Comparison of ENCODE assay signal across 5 cellular contexts in genomic region chrX:124271599-124271998, GRCh38.
DNase-seq lines count a peak whose midpoint lies in the region; ATAC-seq, FAIRE-seq and TF ChIP-seq lines count a peak whose summit lies in the region.
"Not testable (repeated sequence)": the region's sequence is repeated elsewhere in the genome, so short reads cannot be mapped to it uniquely, and the experiment has no call there.

No MANE protein-coding gene starts in this region.

- H3K4me2 ChIP-seq in K562 (ENCODE audit: insufficient read depth, low read length); neural progenitor cell: not testable (repeated sequence)

- H3K4me1 Mint-ChIP-seq in neural progenitor cell = not testable (repeated sequence)

- BruUV-seq in K562 (replicated peaks; lab: Mats Ljungman, UMichigan) = not testable (repeated sequence)

- not testable (repeated sequence) for H3K79me2 ChIP-seq in K562 (ENCODE audit: control insufficient read depth, insufficient read depth, low read length); neural progenitor cell (ENCODE audit: low read depth)

- ATAC-seq in K562, gastroesophageal sphincter: not testable (repeated sequence)

- not testable (repeated sequence) for H2AFZ ChIP-seq in K562 (ENCODE audit: low read depth, low read length); neural progenitor cell (replicated peaks)

- FAIRE-seq in K562 (lab: Jason Lieb, UNC) = not testable (repeated sequence)

- H4K20me1 ChIP-seq in K562 (replicated peaks; ENCODE audit: control insufficient read depth, insufficient read depth, low read length); neural progenitor cell (ENCODE audit: low read depth): not testable (repeated sequence)

- not testable (repeated sequence) for H3K36me3 ChIP-seq in HEK293 (ENCODE audit: control insufficient read depth in 2 of 2, insufficient read depth in 1 of 2, low read length in 2 of 2); K562 (ENCODE audit: control insufficient read depth, insufficient read depth, low read length); gastroesophageal sphincter; neural progenitor cell; rectal smooth muscle tissue (ENCODE audit: control insufficient read depth, insufficient read depth, low read length)

- CTCF ChIA-PET in HEK293 (lab: Yijun Ruan, JAX); K562 (lab: Yijun Ruan, JAX; ENCODE audit: low intra/inter-chr PET ratio): not testable (repeated sequence)

- POLR2A ChIA-PET in HEK293 (lab: Yijun Ruan, JAX); K562 (lab: Yijun Ruan, JAX): not testable (repeated sequence)

- H3K4me3 ChIP-seq in HEK293 (ENCODE audit: low read depth, low read length); K562; gastroesophageal sphincter; neural progenitor cell; rectal smooth muscle tissue (ENCODE audit: low read length): not testable (repeated sequence)

- not testable (repeated sequence) for H3K4me1 ChIP-seq in HEK293 (ENCODE audit: control insufficient read depth, insufficient read depth, low read length); K562 (replicated peaks in 1 of 2; ENCODE audit: control insufficient read depth in 2 of 2, insufficient read depth in 2 of 2, low read length in 2 of 2); neural progenitor cell
- peaks cover 0 to 31% (median 3%) of the 10 kb centered on the region in 3 donors for H3K4me1 ChIP-seq in gastroesophageal sphincter
- H3K4me1 ChIP-seq in rectal smooth muscle tissue (ENCODE audit: control insufficient read depth, insufficient read depth, low read length) = peaks cover 17% of the 10 kb centered on the region

- not testable (repeated sequence) for H3K27ac Mint-ChIP-seq in neural progenitor cell

- H3K36me3 Mint-ChIP-seq in neural progenitor cell = not testable (repeated sequence)

- H3K9me3 ChIP-seq in HEK293 (ENCODE audit: control insufficient read depth, insufficient read depth, low read depth, low read length); K562 (replicated peaks; ENCODE audit: control insufficient read depth, insufficient read depth, low read depth, low read length); gastroesophageal sphincter; neural progenitor cell (ENCODE audit: low read depth): not testable (repeated sequence)

- not testable (repeated sequence) for H3F3A ChIP-seq in neural progenitor cell (ENCODE audit: low read depth)

- H3K27me3 Mint-ChIP-seq in neural progenitor cell (ENCODE audit: insufficient read depth, low read depth) = not testable (repeated sequence)

- peak overlapping the region; percentile 55 for H3K4me3 Mint-ChIP-seq in neural progenitor cell

- not testable (repeated sequence) for TF ChIP-seq POLR2A in K562 (conservative IDR thresholded peaks at IDR 0.05); gastroesophageal sphincter (IDR thresholded peaks at IDR 0.05)

- H3K9ac ChIP-seq in K562 (ENCODE audit: insufficient read depth in 1 of 2, low read depth in 2 of 2, low read length in 2 of 2); neural progenitor cell; rectal smooth muscle tissue (ENCODE audit: low read length): not testable (repeated sequence)

- DNase-seq in K562 (ENCODE audit: extremely low read depth in 1 of 4, low spot score in 3 of 4); neural progenitor cell (ENCODE audit: low spot score): not testable (repeated sequence)

- in situ Hi-C loops in K562 (cut with MboI) = not testable (repeated sequence)

- not testable (repeated sequence) for TF ChIP-seq CTCF in HEK293 (tag by site-specific recombination; IDR thresholded peaks at IDR 0.05); K562 (IDR thresholded peaks at IDR 0.05 in 2 of 3, conservative IDR thresholded peaks at IDR 0.05 in 1 of 3; ENCODE audit: insufficient read depth in 2 of 3, low read depth in 1 of 3, low read length in 3 of 3); gastroesophageal sphincter (IDR thresholded peaks at IDR 0.05); neural progenitor cell (IDR thresholded peaks at IDR 0.05)

- intact Hi-C loops in K562 (cut with micrococcal nuclease) = not testable (repeated sequence)

- not testable (repeated sequence) for TF ChIP-seq RAD21 in K562 (CRISPR knock-in tag; conservative IDR thresholded peaks at IDR 0.05 in 1 of 2, IDR thresholded peaks at IDR 0.05 in 1 of 2)

- not testable (repeated sequence) for TF ChIP-seq EP300 in K562 (IDR thresholded peaks at IDR 0.05; ENCODE audit: low read length); gastroesophageal sphincter (IDR thresholded peaks at IDR 0.05)

- H3K9me1 ChIP-seq in K562 (ENCODE audit: control insufficient read depth, insufficient read depth, low read length) = not testable (repeated sequence)

- H3K27me3 ChIP-seq in K562 (ENCODE audit: control insufficient read depth in 2 of 2, insufficient read depth in 2 of 2, low read length in 2 of 2); gastroesophageal sphincter; neural progenitor cell; rectal smooth muscle tissue (ENCODE audit: control insufficient read depth, insufficient read depth, low read length): not testable (repeated sequence)

- not testable (repeated sequence) for H3K9me3 Mint-ChIP-seq in neural progenitor cell

- H3K27ac ChIP-seq in HEK293 (ENCODE audit: extremely low read depth, low read depth, low read length); K562 (ENCODE audit: extremely low read depth, low read depth, low read length); neural progenitor cell: not testable (repeated sequence)
- H3K27ac ChIP-seq in gastroesophageal sphincter (peak overlapping the region; percentile 43 to 69 (median 58)), rectal smooth muscle tissue (ENCODE audit: low read depth, low read length) (peak overlapping the region; percentile 42)

TF ChIP-seq in HEK293, 187 proteins besides CTCF, POLR2A, EP300 and RAD21:
- TF ChIP-seq ZNF146 (tag by site-specific recombination; IDR thresholded peaks at IDR 0.05) = peak; percentile 72

TF ChIP-seq in K562, 482 proteins besides CTCF, POLR2A, EP300 and RAD21:
- TF ChIP-seq ZNF146 (CRISPR knock-in tag; IDR thresholded peaks at IDR 0.05; ENCODE audit: unreplicated experiment) = peak; percentile 58
